Comparison of ENCODE assay signal across 14 cellular contexts in genomic region chr6:87706187-87706966, GRCh38. TPM values are rescaled to one million over a fixed set of nuclear protein-coding genes. Genes with fewer than 3 reads are reported as not detected.
A peak's percentile ranks its signal among the peaks of the same experiment; 100 is the strongest.
DNase-seq lines count a peak whose midpoint lies in the region; ATAC-seq and TF ChIP-seq lines count a peak whose summit lies in the region.
"Had no signal": no experiment of that assay in that cellular context is flagged by ENCODE, and none has a peak within 500 bp of the region (broad histone marks: within the 10 kb centered on the region; RNA-seq: fewer than 3 reads in every experiment).

No MANE protein-coding gene starts in this region.

- H3K9me3 Mint-ChIP-seq in natural killer cell treated with Interleukin-12 subunit alpha and Interleukin-12 subunit beta and Interleukin-15 and Interleukin-18, amount 100 ng/mL, for 72 hours: no peaks in the 10 kb centered on the region
- H3K9me3 Mint-ChIP-seq in natural killer cell: no peaks in the 10 kb centered on the region
- H3K9me3 Mint-ChIP-seq: IgD-negative memory B cell had no signal

- H3K4me3 Mint-ChIP-seq in natural killer cell treated with Interleukin-12 subunit alpha and Interleukin-12 subunit beta and Interleukin-15 and Interleukin-18, amount 100 ng/mL, for 72 hours: no peak overlapping the region
- H3K4me3 Mint-ChIP-seq in natural killer cell: no peak overlapping the region
- H3K4me3 Mint-ChIP-seq: B cell had no signal

- 86 to 91% methylated on average over 3 of the region's 3 CpGs for WGBS in heart right ventricle, 2 donors

- peaks cover 0 to 15% (median 7%) of the 10 kb centered on the region in 9 donors for H3K4me1 ChIP-seq in heart right ventricle
- H3K4me1 ChIP-seq: ascending aorta had no signal

- H3K4me3 ChIP-seq in SK-N-MC (no peak overlapping the region), heart right ventricle (no peak overlapping the region)
- H3K4me3 ChIP-seq: ascending aorta, right atrium auricular region, thoracic aorta had no signal

- H3K36me3 Mint-ChIP-seq in natural killer cell treated with Interleukin-12 subunit alpha and Interleukin-12 subunit beta and Interleukin-15 and Interleukin-18, amount 100 ng/mL, for 72 hours: no peaks in the 10 kb centered on the region
- no peaks in the 10 kb centered on the region for H3K36me3 Mint-ChIP-seq in natural killer cell
- H3K36me3 Mint-ChIP-seq: IgD-negative memory B cell had no signal

- intact Hi-C loops in natural killer cell (cut with micrococcal nuclease) (loop anchor here (10.0 kb wide), 1 partner anchor 382 kb away; the partner anchor contains the start of genes GJB7 and SMIM8), heart right ventricle (cut with DNase I) (loop anchor here in 3 of 10 donors (10.0 kb wide), 2 partner anchors 112 to 122 kb away; partner anchors contain the start of genes ORC3 (in 2 of the 3) and RARS2 (in 1 of the 3))

- H3K27ac ChIP-seq in SK-N-MC: 0 out of 2 replicates have a peak overlapping the region, but pooled peaks have one; percentile 63
- peak overlapping the region in 3 of 10 donors; percentile 9 to 46 (median 45) for H3K27ac ChIP-seq in heart right ventricle
- H3K27ac ChIP-seq: ascending aorta, thoracic aorta had no signal

- H3K4me1 Mint-ChIP-seq in natural killer cell treated with Interleukin-12 subunit alpha and Interleukin-12 subunit beta and Interleukin-15 and Interleukin-18, amount 100 ng/mL, for 72 hours (ENCODE audit: low read depth in 2 of 2): peaks cover 16 to 34% of the 10 kb centered on the region in 2 donors
- peaks cover 11% of the 10 kb centered on the region in 2 donors for H3K4me1 Mint-ChIP-seq in natural killer cell

- peak overlapping the region; percentile 7 for H3K9ac ChIP-seq in SK-N-MC (ENCODE audit: insufficient read length)

- H3K27me3 ChIP-seq in heart right ventricle: no peaks in the 10 kb centered on the region
- H3K27me3 ChIP-seq: ascending aorta, right atrium auricular region had no signal

- no peaks in the 10 kb centered on the region for H3K27me3 Mint-ChIP-seq in natural killer cell treated with Interleukin-12 subunit alpha and Interleukin-12 subunit beta and Interleukin-15 and Interleukin-18, amount 100 ng/mL, for 72 hours
- no peaks in the 10 kb centered on the region for H3K27me3 Mint-ChIP-seq in natural killer cell (ENCODE audit: low read depth in 2 of 2)
- H3K27me3 Mint-ChIP-seq: B cell, IgD-negative memory B cell had no signal

- DNase-seq in natural killer cell treated with Interleukin-12 subunit alpha and Interleukin-12 subunit beta and Interleukin-15 and Interleukin-18, amount 100 ng/mL, for 72 hours (ENCODE audit: low spot score): no peak
- DNase-seq in natural killer cell (no peak), SK-N-MC (ENCODE audit: low read depth, low spot score) (no peak), fibroblast of peridontal ligament (ENCODE audit: extremely low read depth) (peak; percentile 75), KBM-7 (no peak), heart right ventricle (no peak)
- DNase-seq in activated naive CD4-positive, alpha-beta T cell (lab: John Stamatoyannopoulos, UW): no peak
- DNase-seq: activated T-cell treated with anti-CD3 and anti-CD28 coated beads for 4 hours had no signal

- TF ChIP-seq CTCF in natural killer cell (IDR thresholded peaks at IDR 0.05): no peak
- no peak for TF ChIP-seq CTCF in heart right ventricle (IDR thresholded peaks at IDR 0.05)

- no peaks in the 10 kb centered on the region for H3K9me3 ChIP-seq in SK-N-MC (ENCODE audit: low read depth, low read length)
- H3K9me3 ChIP-seq in heart right ventricle: no peaks in the 10 kb centered on the region
- H3K9me3 ChIP-seq: ascending aorta, right atrium auricular region, thoracic aorta had no signal

- H3K36me3 ChIP-seq in SK-N-MC (ENCODE audit: insufficient read depth, low read length) (no peaks in the 10 kb centered on the region), heart right ventricle (no peaks in the 10 kb centered on the region)
- H3K36me3 ChIP-seq: ascending aorta, right atrium auricular region, thoracic aorta had no signal

- in situ Hi-C loops in KBM-7 (cut with MboI; ENCODE audit: low pct_unique_long_range_greater_than_20kb, low sequenced_read_pairs): no loop called here

- peak overlapping the region; percentile 37 to 68 for H3K27ac Mint-ChIP-seq in natural killer cell treated with Interleukin-12 subunit alpha and Interleukin-12 subunit beta and Interleukin-15 and Interleukin-18, amount 100 ng/mL, for 72 hours
- no peak overlapping the region for H3K27ac Mint-ChIP-seq in natural killer cell
- H3K27ac Mint-ChIP-seq: B cell had no signal

- no peak for ATAC-seq in natural killer cell treated with Interleukin-12 subunit alpha and Interleukin-12 subunit beta and Interleukin-15 and Interleukin-18, amount 100 ng/mL, for 72 hours
- ATAC-seq in natural killer cell (no peak), GM18867 (IDR thresholded peaks at IDR 0.05; ENCODE audit: unreplicated experiment) (no peak), heart right ventricle (no peak)

RNA-seq across cellular contexts. Expression of gene AKIRIN2, which starts 4.3 kb away (rescaled TPM):
- total RNA-seq in natural killer cell treated with Interleukin-12 subunit alpha and Interleukin-12 subunit beta and Interleukin-15 and Interleukin-18, amount 100 ng/mL, for 72 hours: 100 to 1,000 TPM in 1 of 2 donors, 10 to 100 TPM in 1; 78.3 to 101 TPM
- total RNA-seq in natural killer cell (100 to 1,000 TPM; 102 to 156 (median 108) TPM), heart right ventricle (10 to 100 TPM; 33.9 to 56.0 (median 43.8) TPM)
- polyA plus RNA-seq in heart right ventricle: 10 to 100 TPM; 14.8 to 31.7 TPM

Comparison
In these comparisons a context has a peak if more than half of its experiments do, and no peak if none do; other contexts are left out.
1. H3K27ac Mint-ChIP-seq: peak in natural killer cell treated with Interleukin-12 subunit alpha and Interleukin-12 subunit beta and Interleukin-15 and Interleukin-18, amount 100 ng/mL, for 72 hours (2 of 2); none in natural killer cell (0 of 2).